Comparison of ENCODE assay signal across 16 cellular contexts in the genomic region with DNA sequence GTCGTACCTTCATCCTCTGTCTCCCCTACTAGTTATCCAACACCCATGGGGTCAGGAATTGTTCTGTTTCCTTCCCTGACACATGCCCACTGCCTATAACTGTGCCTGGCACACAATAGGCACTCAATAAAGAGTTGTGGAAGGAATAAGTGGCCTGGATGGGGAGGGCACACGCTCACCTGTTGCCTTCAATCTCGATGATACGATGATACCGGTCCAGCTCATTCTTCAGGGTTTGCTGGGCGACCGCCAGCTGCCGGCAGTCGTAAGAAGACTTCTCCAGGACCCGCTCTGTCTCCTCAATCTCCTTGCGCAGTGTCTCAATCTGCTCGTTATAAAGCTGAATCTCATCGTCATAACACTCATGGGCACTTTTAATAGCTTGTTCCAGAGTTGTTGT. TPM values are rescaled to one million over a fixed set of nuclear protein-coding genes. Genes with fewer than 3 reads are reported as not detected.
DNase-seq lines count a peak whose midpoint lies in the region; ATAC-seq, FAIRE-seq and TF ChIP-seq lines count a peak whose summit lies in the region.
"Had no signal": no experiment of that assay in that cellular context is flagged by ENCODE, and none has a peak within 500 bp of the region (broad histone marks: within the 10 kb centered on the region; RNA-seq: fewer than 3 reads in every experiment).

No MANE protein-coding gene starts in this region.

- H3K4me1 ChIP-seq in IMR-90 (ENCODE audit: control insufficient read depth, insufficient read depth, low read length) = peaks cover 4% of the 10 kb centered on the region; the same call in 1 of the 2 replicates
- no peaks in the 10 kb centered on the region for H3K4me1 ChIP-seq in H1 (replicated peaks in 1 of 4; ENCODE audit: control insufficient read depth in 3 of 4, insufficient read depth in 4 of 4, low read length in 3 of 4)
- H3K4me1 ChIP-seq in uterus = no peaks in the 10 kb centered on the region
- no peaks in the 10 kb centered on the region for H3K4me1 ChIP-seq in pancreas
- H3K4me1 ChIP-seq: A549 had no signal

- no peak overlapping the region for H3K4me3 ChIP-seq in IMR-90 (ENCODE audit: insufficient read depth, low read depth, low read length)
- H3K4me3 ChIP-seq in H1 (ENCODE audit: extremely low read depth in 1 of 4, insufficient read depth in 2 of 4, low read depth in 3 of 4, low read length in 4 of 4) = no peak overlapping the region
- H3K4me3 ChIP-seq in uterus = no peak overlapping the region
- no peak overlapping the region for H3K4me3 ChIP-seq in pancreas
- H3K4me3 ChIP-seq: A549; BLaER1 treated with 17β-estradiol and CSF1 and Interleukin-3, amounts not matched to agents 10 nM and 100 nM; GM12878 had no signal

- dilution Hi-C loops in IMR-90 (cut with HindIII; ENCODE audit: low sequenced_read_pairs, unreplicated experiment) = no loop called here

- H4K5ac ChIP-seq in IMR-90 (ENCODE audit: low read depth, low read length) (no peak overlapping the region), H1 (ENCODE audit: insufficient read length, low read depth, low read length) (no peak overlapping the region)

- H4K8ac ChIP-seq in IMR-90 (ENCODE audit: low read depth in 2 of 2, low read length in 2 of 2) = no peak overlapping the region
- H4K8ac ChIP-seq in H1 (ENCODE audit: extremely low read depth, insufficient read depth, low read length) = no peak overlapping the region

- H3K4ac ChIP-seq in IMR-90 (ENCODE audit: low read depth, low read length) (no peak overlapping the region), H1 (replicated peaks; ENCODE audit: insufficient read length, low read depth, low read length) (no peak overlapping the region)

- CTCF ChIA-PET in IMR-90 (lab: Yijun Ruan, JAX) = interaction anchor here (0.5 to 1.0 kb wide), 7 partner anchors 10 to 981 kb away, joined by 3 to 8 read pairs (median 3); partner anchors contain the start of gene BFSP1
- CTCF ChIA-PET in H1 (lab: Charles Lee; ENCODE audit: partially characterized antibody) = interaction anchor here (0.6 to 1.8 kb wide), 5 partner anchors 13 to 697 kb away, joined by 3 to 5 read pairs (median 4); no protein-coding TSS in a partner anchor
- CTCF ChIA-PET in MCF 10A (lab: Yijun Ruan, JAX) = interaction anchor here (0.6 to 1.4 kb wide), 8 partner anchors 17 to 804 kb away, joined by 3 to 7 read pairs (median 4); no protein-coding TSS in a partner anchor

- TF ChIP-seq CTCF in IMR-90 (conservative IDR thresholded peaks at IDR 0.05; ENCODE audit: low read depth, low read length) (no peak), H1 (IDR thresholded peaks at IDR 0.05; ENCODE audit: control extremely low read depth in 1 of 3, insufficient read depth in 1 of 3, low read depth in 1 of 3, low read length in 3 of 3) (no peak), osteocyte (IDR thresholded peaks at IDR 0.05) (no peak), uterus (IDR thresholded peaks at IDR 0.05) (no peak), MCF 10A (IDR thresholded peaks at IDR 0.05; ENCODE audit: unreplicated experiment) (no peak), pancreas (IDR thresholded peaks at IDR 0.05) (no peak)

- no peak overlapping the region for H2BK12ac ChIP-seq in H1 (ENCODE audit: low read depth, low read length)

- no peaks in the 10 kb centered on the region for H3K79me2 ChIP-seq in H1 (ENCODE audit: control insufficient read depth in 1 of 2, insufficient read depth in 2 of 2, low read length in 2 of 2)

- H2AK5ac ChIP-seq in IMR-90 (ENCODE audit: low read depth, low read length) (peak overlapping the region; percentile 10; the same call in 1 of the 2 replicates), H1 (ENCODE audit: low read depth, low read length) (no peak overlapping the region)

- H3K9me3 Mint-ChIP-seq in osteocyte (ENCODE audit: unreplicated experiment) (no peaks in the 10 kb centered on the region), MCF 10A (ENCODE audit: unreplicated experiment) (peaks cover 1% of the 10 kb centered on the region)
- H3K9me3 Mint-ChIP-seq: CD8-positive, alpha-beta memory T cell had no signal

- FAIRE-seq in H1 (lab: Jason Lieb, UNC) (no peak), pancreas (lab: Jason Lieb, UNC) (no peak)
- FAIRE-seq: A549, GM12878 had no signal

- no peak for TF ChIP-seq POLR2A in IMR-90 (IDR thresholded peaks at IDR 0.05; ENCODE audit: low read depth, low read length)
- no peak for TF ChIP-seq POLR2A in H1 (IDR thresholded peaks at IDR 0.05; ENCODE audit: control extremely low read depth in 1 of 2, low read depth in 2 of 2, low read length in 2 of 2)
- no peak for TF ChIP-seq POLR2A in uterus (IDR thresholded peaks at IDR 0.05)

- H2BK20ac ChIP-seq in IMR-90 (ENCODE audit: low read depth, low read length) (no peak overlapping the region; the same call in 1 of the 2 replicates), H1 (ENCODE audit: low read length) (no peak overlapping the region)

- H3K27me3 ChIP-seq in IMR-90 (ENCODE audit: control insufficient read depth, insufficient read depth, low read length) = peaks cover 18% of the 10 kb centered on the region
- H3K27me3 ChIP-seq in H1 (replicated peaks in 1 of 4; ENCODE audit: control insufficient read depth in 3 of 4, extremely low read depth in 1 of 4, insufficient read depth in 3 of 4, low read length in 3 of 4) = no peaks in the 10 kb centered on the region
- H3K27me3 ChIP-seq in uterus = no peaks in the 10 kb centered on the region
- H3K27me3 ChIP-seq in pancreas = no peaks in the 10 kb centered on the region
- H3K27me3 ChIP-seq: BLaER1 treated with 17β-estradiol and CSF1 and Interleukin-3, amounts not matched to agents 10 nM and 100 nM had no signal

- H3K9me3 ChIP-seq in IMR-90 (ENCODE audit: control insufficient read depth, insufficient read depth, low read length) (no peaks in the 10 kb centered on the region), H1 (ENCODE audit: insufficient read depth in 2 of 2, low read depth in 1 of 2, low read length in 1 of 2) (no peaks in the 10 kb centered on the region), uterus (no peaks in the 10 kb centered on the region), pancreas (no peaks in the 10 kb centered on the region)
- H3K9me3 ChIP-seq: A549; BLaER1 treated with 17β-estradiol and CSF1 and Interleukin-3, amounts not matched to agents 10 nM and 100 nM had no signal

- 0 out of 2 replicates have a peak, but pooled peaks cover 2% of the 10 kb centered on the region for H3K9me1 ChIP-seq in IMR-90 (ENCODE audit: insufficient read depth, low read length)

- H3K4me3 Mint-ChIP-seq in osteocyte (ENCODE audit: unreplicated experiment) (no peak overlapping the region), MCF 10A (ENCODE audit: unreplicated experiment) (no peak overlapping the region)
- H3K4me3 Mint-ChIP-seq: CD8-positive, alpha-beta memory T cell had no signal

- no peaks in the 10 kb centered on the region for H3K36me3 ChIP-seq in IMR-90 (ENCODE audit: control insufficient read depth, insufficient read depth, low read length)
- H3K36me3 ChIP-seq in H1 (ENCODE audit: control insufficient read depth in 2 of 4, insufficient read depth in 4 of 4, low read length in 3 of 4) = no peaks in the 10 kb centered on the region
- no peaks in the 10 kb centered on the region for H3K36me3 ChIP-seq in uterus
- H3K36me3 ChIP-seq in pancreas = no peaks in the 10 kb centered on the region
- H3K36me3 ChIP-seq: BLaER1 treated with 17β-estradiol and CSF1 and Interleukin-3, amounts not matched to agents 10 nM and 100 nM had no signal

- H3K18ac ChIP-seq in IMR-90 (ENCODE audit: low read depth, low read length) = no peak overlapping the region
- H3K18ac ChIP-seq in H1 (ENCODE audit: extremely low read depth, low read length) = no peak overlapping the region

- no TSS peak for BruUV-seq in IMR-90 (replicated peaks; lab: Mats Ljungman, UMichigan)
- no TSS peak for BruUV-seq in MCF 10A (replicated peaks; lab: Mats Ljungman, UMichigan)

- H3K4me2 ChIP-seq in IMR-90 (ENCODE audit: low read depth, low read length) (peak overlapping the region; percentile 40; the same call in 1 of the 2 replicates), H1 (ENCODE audit: insufficient read depth in 1 of 2, low read depth in 2 of 2, low read length in 2 of 2) (no peak overlapping the region)
- H3K4me2 ChIP-seq: A549; BLaER1 treated with 17β-estradiol and CSF1 and Interleukin-3, amounts not matched to agents 10 nM and 100 nM had no signal

- no peak overlapping the region for H2BK5ac ChIP-seq in IMR-90 (ENCODE audit: low read depth, low read length, poor library complexity, severe bottlenecking)
- H2BK5ac ChIP-seq in H1 (ENCODE audit: low read depth, low read length) = peak overlapping the region; percentile 49; the same call in 1 of the 2 replicates

- POLR2A ChIA-PET in IMR-90 (lab: Charles Lee; ENCODE audit: unreplicated experiment) (interaction anchor here (0.6 kb wide), 2 partner anchors 71 to 496 kb away, joined by 3 to 4 read pairs; partner anchors contain the start of gene DSTN), H1 (lab: Charles Lee; ENCODE audit: partially characterized antibody) (interaction anchor here (0.6 to 0.8 kb wide), 2 partner anchors 10 to 621 kb away, joined by 3 read pairs; no protein-coding TSS in a partner anchor), MCF 10A (lab: Yijun Ruan, JAX) (interaction anchor here (0.6 to 0.7 kb wide), 2 partner anchors 12 to 969 kb away, joined by 3 read pairs; no protein-coding TSS in a partner anchor)

- TF ChIP-seq RAD21 in IMR-90 (IDR thresholded peaks at IDR 0.05; ENCODE audit: low read length) (no peak), H1 (IDR thresholded peaks at IDR 0.05 in 1 of 2, conservative IDR thresholded peaks at IDR 0.05 in 1 of 2; ENCODE audit: low read depth in 2 of 2, low read length in 2 of 2) (no peak)

- H3K23ac ChIP-seq in IMR-90 (ENCODE audit: low read depth, low read length) (no peak overlapping the region), H1 (ENCODE audit: insufficient read length) (no peak overlapping the region)

- H3K23me2 ChIP-seq in H1 (ENCODE audit: low read depth, low read length) = no peaks in the 10 kb centered on the region

- H3K27ac Mint-ChIP-seq in osteocyte (ENCODE audit: unreplicated experiment) (no peak overlapping the region), MCF 10A (ENCODE audit: low read depth, unreplicated experiment) (no peak overlapping the region)

- H3K27ac ChIP-seq in IMR-90 (ENCODE audit: insufficient read depth, low read length) = no peak overlapping the region
- no peak overlapping the region for H3K27ac ChIP-seq in H1 (ENCODE audit: low read depth, low read length)
- H3K27ac ChIP-seq in uterus = no peak overlapping the region
- H3K27ac ChIP-seq in pancreas = no peak overlapping the region
- H3K27ac ChIP-seq: A549; BLaER1 treated with 17β-estradiol and CSF1 and Interleukin-3, amounts not matched to agents 10 nM and 100 nM had no signal

- ATAC-seq in IMR-90 (ENCODE audit: low read depth) (no peak), pancreas (no peak)
- ATAC-seq: GM12878 had no signal

- H3K14ac ChIP-seq in IMR-90 (replicated peaks; ENCODE audit: low read depth, low read length) (no peak overlapping the region), H1 (ENCODE audit: insufficient read length) (no peak overlapping the region)

- H4K20me1 ChIP-seq in IMR-90 (ENCODE audit: insufficient read depth, low read length) (no peaks in the 10 kb centered on the region), H1 (replicated peaks in 1 of 2; ENCODE audit: control insufficient read depth in 1 of 2, insufficient read depth in 2 of 2, low read length in 2 of 2) (no peaks in the 10 kb centered on the region)
- H4K20me1 ChIP-seq: BLaER1 treated with 17β-estradiol and CSF1 and Interleukin-3, amounts not matched to agents 10 nM and 100 nM had no signal

- H2AFZ ChIP-seq in IMR-90 (replicated peaks; ENCODE audit: low read length, poor library complexity) (peak overlapping the region; percentile 2), H1 (ENCODE audit: low read length) (no peak overlapping the region)

- no peak overlapping the region for H2AK9ac ChIP-seq in IMR-90 (replicated peaks; ENCODE audit: low read depth, low read length, poor library complexity)

- H3K9ac ChIP-seq in IMR-90 (ENCODE audit: low read depth, low read length) (no peak overlapping the region), H1 (replicated peaks in 1 of 4; ENCODE audit: extremely low read depth in 1 of 4, low read depth in 3 of 4, low read length in 3 of 4) (no peak overlapping the region)
- H3K9ac ChIP-seq: BLaER1 treated with 17β-estradiol and CSF1 and Interleukin-3, amounts not matched to agents 10 nM and 100 nM had no signal

- no peak for TF ChIP-seq EP300 in H1 (IDR thresholded peaks at IDR 0.05; ENCODE audit: borderline replicate concordance in 1 of 2, low read depth in 2 of 2, low read length in 2 of 2)

- in situ Hi-C loops in IMR-90 (cut with MboI; ENCODE audit: low sequenced_read_pairs) = no loop called here

- H2BK120ac ChIP-seq in IMR-90 (ENCODE audit: low read depth, low read length) (no peak overlapping the region), H1 (replicated peaks; ENCODE audit: low read depth, low read length) (no peak overlapping the region)

- DNase-seq in DMS79 (lab: John Stamatoyannopoulos, UW) (peak; percentile 43), IMR-90 (no peak), H1 (ENCODE audit: low read depth in 1 of 2, low spot score in 2 of 2) (no peak), osteocyte (ENCODE audit: extremely low spot score, unreplicated experiment) (peak; percentile 51), uterus (no peak), MCF 10A (ENCODE audit: unreplicated experiment) (no peak), SHP77 treated with DMSO at 0.1 percent for 48 hours (lab: John Stamatoyannopoulos, UW) (no peak), pancreas (no peak)
- DNase-seq: CD8-positive, alpha-beta memory T cell; GDM1; GOT3; MM.1S; NCI-H187 had no signal

- H3K4me1 Mint-ChIP-seq in osteocyte (ENCODE audit: unreplicated experiment) (peaks cover 8% of the 10 kb centered on the region), MCF 10A (ENCODE audit: insufficient read depth, unreplicated experiment) (peaks cover 6% of the 10 kb centered on the region)

- no peaks in the 10 kb centered on the region for H3K79me1 ChIP-seq in IMR-90 (ENCODE audit: low read depth in 1 of 2, low read length in 2 of 2)
- no peaks in the 10 kb centered on the region for H3K79me1 ChIP-seq in H1 (ENCODE audit: low read depth, low read length)

- no peaks in the 10 kb centered on the region for H3K27me3 Mint-ChIP-seq in osteocyte (ENCODE audit: unreplicated experiment)
- H3K27me3 Mint-ChIP-seq in MCF 10A (ENCODE audit: insufficient read depth, unreplicated experiment) = no peaks in the 10 kb centered on the region

- H2BK15ac ChIP-seq in IMR-90 (ENCODE audit: low read depth, low read length) (0 out of 3 replicates have a peak overlapping the region, but pooled peaks have one; percentile 4), H1 (ENCODE audit: low read length) (peak overlapping the region; percentile 31; the same call in 1 of the 2 replicates)

- H3K36me3 Mint-ChIP-seq in osteocyte (ENCODE audit: unreplicated experiment) (peaks cover 5% of the 10 kb centered on the region), MCF 10A (ENCODE audit: insufficient read depth, unreplicated experiment) (no peaks in the 10 kb centered on the region)
- H3K36me3 Mint-ChIP-seq: CD8-positive, alpha-beta memory T cell had no signal

- intact Hi-C loops in IMR-90 (cut with micrococcal nuclease) (loop anchor here (5.0 kb wide), 1 partner anchor 696 kb away; no protein-coding TSS in a partner anchor), uterus (cut with DNase I; ENCODE audit: low total_unique reads) (no loop called here), MCF 10A (cut with micrococcal nuclease) (no loop called here), pancreas (cut with DNase I) (no loop called here)

- H3K56ac ChIP-seq in IMR-90 (ENCODE audit: extremely low read depth, insufficient read depth, low read length) = no peak overlapping the region
- H3K56ac ChIP-seq in H1 (replicated peaks; ENCODE audit: insufficient read length, low read depth, low read length) = no peak overlapping the region

- H4K91ac ChIP-seq in IMR-90 (ENCODE audit: insufficient read depth, low read depth, low read length) (no peak overlapping the region), H1 (replicated peaks; ENCODE audit: insufficient read length, low read length) (no peak overlapping the region)

- WGBS in IMR-90 (ENCODE audit: extremely low coverage in 2 of 2, insufficient read length in 1 of 2), 2 experiments = 75% methylated on average over 5 of the region's 13 CpGs; no CpG with 5 or more reads in 1 of the 2 experiments
- 96% methylated on average over 13 of the region's 13 CpGs; no CpG with 5 or more reads in 1 of the 2 experiments for WGBS in H1 (ENCODE audit: extremely low coverage in 1 of 2, insufficient coverage in 1 of 2, insufficient read length in 1 of 2, insufficient replicate concordance in 2 of 2, low coverage in 1 of 2, low lambda C conversion rate in 2 of 2, missing lambda C conversion rate in 1 of 2), 2 experiments
- WGBS in pancreas, 2 donors = 85 to 90% methylated on average over 13 of the region's 13 CpGs

RNA-seq across cellular contexts. Expression of gene BFSP1, which starts 32.5 kb away (rescaled TPM):
- total RNA-seq in IMR-90 (2012; rRNA removed) = 1.9 and 2.0 TPM in 2 replicates
- 0.85 and 1.1 TPM in 2 replicates for polyA plus RNA-seq in IMR-90 (2012; rRNA removed)
- polyA plus RNA-seq in IMR-90 (2012; cell fraction: cytosol; rRNA removed) = 0.78 and 1.1 TPM in 2 replicates
- polyA plus RNA-seq in IMR-90 (2012; cell fraction: nucleus; rRNA removed; ENCODE audit: low replicate concordance) = 0.57 and 1.1 TPM in 2 replicates
- 2.5 and 3.2 TPM in 2 replicates for total RNA-seq in H1 (2021; fragmentation: NEBNext Ultra II Directional; extraction: Animal tissue kit (Norgen Biotek cat#: 25700))
- 1.5 and 1.8 TPM in 2 replicates for polyA plus RNA-seq in H1 (2011; rRNA removed)
- 3.0 TPM for polyA plus RNA-seq in H1 (2011; cell fraction: cytosol; rRNA removed)
- 3.6 TPM for polyA plus RNA-seq in H1 (2011; cell fraction: nucleus; rRNA removed)
- 2.6 to 3.5 TPM (median 3.2 TPM) in 4 replicates for polyA plus RNA-seq in H1 (2012, experiment 1 of 2)
- 1.8 TPM for polyA plus RNA-seq in H1 (2012, experiment 2 of 2)
- 2.4 TPM for polyA plus RNA-seq in H1 (2013, experiment 1 of 2)
- 2.2 TPM for polyA plus RNA-seq in H1 (2013, experiment 2 of 2)
- 1.7 and 2.7 TPM in 2 replicates for polyA minus RNA-seq in H1 (2011; rRNA and poly(A)+ RNA removed)
- 1.7 TPM for polyA minus RNA-seq in H1 (2011; cell fraction: cytosol; rRNA and poly(A)+ RNA removed)
- polyA minus RNA-seq in H1 (2011; cell fraction: nucleus; rRNA and poly(A)+ RNA removed) = 2.6 TPM
- 12.6 and 13.8 TPM in 2 replicates for total RNA-seq in osteocyte
- total RNA-seq in uterus = 1 to 10 TPM; 1.5 to 5.1 (median 3.1) TPM
- total RNA-seq in MCF 10A (2022) = 3.5 and 3.9 TPM in 2 replicates
- total RNA-seq in pancreas = 1 to 10 TPM in 4 of 6 donors, under 1 TPM in 2; 0.81 to 1.8 (median 1.4) TPM
- 1 to 10 TPM; 1.0 to 2.0 TPM for polyA plus RNA-seq in pancreas

Comparison
In these comparisons a context has a peak if more than half of its experiments do, and no peak if none do; other contexts are left out.
1. DNase-seq: peak in DMS79 (single experiment) and osteocyte (single experiment); none in IMR-90 (single experiment), H1 (0 of 2), uterus (0 of 2), MCF 10A (single experiment), SHP77 treated with DMSO at 0.1 percent for 48 hours (single experiment) and pancreas (0 of 6).